ENCODE assay signal across 1 cellular context in the genomic region with DNA sequence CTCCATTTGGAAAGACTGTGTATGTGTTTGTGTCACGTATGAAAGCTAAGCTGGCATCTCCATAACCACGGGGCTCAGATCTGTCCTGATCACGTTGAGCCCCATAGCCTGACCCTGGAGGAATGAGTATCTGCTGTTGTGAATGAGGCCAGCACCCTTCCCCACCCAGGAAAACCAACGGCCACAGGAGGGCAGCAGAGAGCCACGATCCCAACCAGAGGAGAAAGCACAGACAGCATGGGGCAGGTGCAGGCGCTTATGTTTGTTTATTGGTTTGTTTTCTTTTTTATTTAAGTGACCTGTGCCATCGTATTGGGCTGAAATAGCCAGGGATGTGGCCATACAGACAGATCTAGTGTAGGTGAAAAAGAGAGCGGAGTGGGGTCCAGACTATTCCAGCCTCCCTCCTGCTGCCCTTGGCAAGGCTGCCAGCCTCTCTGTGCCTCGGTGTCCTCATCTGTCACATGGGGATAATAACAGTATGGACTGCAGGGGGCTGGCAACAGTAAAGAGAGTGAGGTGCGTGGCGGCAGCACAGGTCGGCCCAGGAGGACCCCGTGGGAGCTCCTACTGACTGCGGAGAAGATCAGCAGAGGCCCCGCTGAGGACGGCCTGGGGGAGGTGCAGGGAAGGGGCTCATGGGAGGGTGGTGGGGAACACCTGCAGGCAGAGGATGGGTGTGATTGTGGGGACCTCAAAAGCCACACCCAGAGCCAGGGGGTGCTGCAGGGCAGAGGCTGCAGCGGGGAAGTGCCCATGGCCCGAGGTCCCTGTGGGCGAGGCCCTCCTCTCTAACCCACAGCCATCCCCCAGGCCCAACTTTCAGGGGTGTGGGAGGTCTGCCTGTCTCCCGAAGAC.
A peak's percentile ranks its signal among the peaks of the same experiment; 100 is the strongest.
TF ChIP-seq lines count a peak whose summit lies in the region.

No MANE protein-coding gene starts in this region.

TF ChIP-seq in HEK293, 187 proteins besides CTCF, POLR2A, EP300 and RAD21 (continued from another document):
- TF ChIP-seq, protein P1, sequence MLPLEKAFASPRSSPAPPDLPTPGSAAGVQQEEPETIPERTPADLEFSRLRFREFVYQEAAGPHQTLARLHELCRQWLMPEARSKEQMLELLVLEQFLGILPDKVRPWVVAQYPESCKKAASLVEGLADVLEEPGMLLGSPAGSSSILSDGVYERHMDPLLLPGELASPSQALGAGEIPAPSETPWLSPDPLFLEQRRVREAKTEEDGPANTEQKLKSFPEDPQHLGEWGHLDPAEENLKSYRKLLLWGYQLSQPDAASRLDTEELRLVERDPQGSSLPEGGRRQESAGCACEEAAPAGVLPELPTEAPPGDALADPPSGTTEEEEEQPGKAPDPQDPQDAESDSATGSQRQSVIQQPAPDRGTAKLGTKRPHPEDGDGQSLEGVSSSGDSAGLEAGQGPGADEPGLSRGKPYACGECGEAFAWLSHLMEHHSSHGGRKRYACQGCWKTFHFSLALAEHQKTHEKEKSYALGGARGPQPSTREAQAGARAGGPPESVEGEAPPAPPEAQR (tag by site-specific recombination; IDR thresholded peaks at IDR 0.05): no peak
- 0 out of 2 replicates have a peak, but pooled peaks have one; percentile 69 for TF ChIP-seq ZNF2 (tag by site-specific recombination; IDR thresholded peaks at IDR 0.05)
- no peak for TF ChIP-seq ZNF138 (tag by site-specific recombination; IDR thresholded peaks at IDR 0.05; ENCODE audit: borderline replicate concordance)
- no peak for TF ChIP-seq ZBTB7A (tag by site-specific recombination; IDR thresholded peaks at IDR 0.05; ENCODE audit: low read depth)
- no peak for TF ChIP-seq ZNF624 (tag by site-specific recombination; IDR thresholded peaks at IDR 0.05)
- peak; percentile 37; the same call in 1 of the 2 replicates for TF ChIP-seq ZNF629 (tag by site-specific recombination; IDR thresholded peaks at IDR 0.05)
- peak; percentile 75 for TF ChIP-seq PRDM1 (tag by site-specific recombination; IDR thresholded peaks at IDR 0.05)
- TF ChIP-seq KLF9 (tag by site-specific recombination; IDR thresholded peaks at IDR 0.05; ENCODE audit: low read depth): no peak
- TF ChIP-seq SCRT1 (tag by site-specific recombination; IDR thresholded peaks at IDR 0.05; ENCODE audit: borderline replicate concordance): no peak
- TF ChIP-seq ZNF777 (tag by site-specific recombination; IDR thresholded peaks at IDR 0.05; ENCODE audit: borderline replicate concordance): no peak
- no peak for TF ChIP-seq ZNF837 (tag by site-specific recombination; IDR thresholded peaks at IDR 0.05)
- TF ChIP-seq ZNF248 (tag by site-specific recombination; IDR thresholded peaks at IDR 0.05): no peak
- no peak for TF ChIP-seq ZNF121 (tag by site-specific recombination; IDR thresholded peaks at IDR 0.05)
- no peak for TF ChIP-seq ZNF324 (tag by site-specific recombination; IDR thresholded peaks at IDR 0.05)
- 0 out of 2 replicates have a peak, but pooled peaks have one; percentile 18 for TF ChIP-seq ZNF366 (tag by site-specific recombination; conservative IDR thresholded peaks at IDR 0.05)
- TF ChIP-seq ZNF514 (tag by site-specific recombination; IDR thresholded peaks at IDR 0.05): no peak
- no peak for TF ChIP-seq ZNF544 (tag by site-specific recombination; IDR thresholded peaks at IDR 0.05)
- TF ChIP-seq KLF16 (tag by site-specific recombination; IDR thresholded peaks at IDR 0.05): no peak
- no peak for TF ChIP-seq ZNF23 (tag by site-specific recombination; IDR thresholded peaks at IDR 0.05; ENCODE audit: borderline replicate concordance)
- TF ChIP-seq, protein P2, sequence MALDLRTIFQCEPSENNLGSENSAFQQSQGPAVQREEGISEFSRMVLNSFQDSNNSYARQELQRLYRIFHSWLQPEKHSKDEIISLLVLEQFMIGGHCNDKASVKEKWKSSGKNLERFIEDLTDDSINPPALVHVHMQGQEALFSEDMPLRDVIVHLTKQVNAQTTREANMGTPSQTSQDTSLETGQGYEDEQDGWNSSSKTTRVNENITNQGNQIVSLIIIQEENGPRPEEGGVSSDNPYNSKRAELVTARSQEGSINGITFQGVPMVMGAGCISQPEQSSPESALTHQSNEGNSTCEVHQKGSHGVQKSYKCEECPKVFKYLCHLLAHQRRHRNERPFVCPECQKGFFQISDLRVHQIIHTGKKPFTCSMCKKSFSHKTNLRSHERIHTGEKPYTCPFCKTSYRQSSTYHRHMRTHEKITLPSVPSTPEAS (tag by site-specific recombination; IDR thresholded peaks at IDR 0.05): no peak
- no peak for TF ChIP-seq ZNF214 (tag by site-specific recombination; IDR thresholded peaks at IDR 0.05; ENCODE audit: borderline replicate concordance)
- TF ChIP-seq ZNF747 (tag by site-specific recombination; IDR thresholded peaks at IDR 0.05): no peak
- no peak for TF ChIP-seq ZNF292 (tag by site-specific recombination; IDR thresholded peaks at IDR 0.05; ENCODE audit: borderline replicate concordance, low read depth)
- TF ChIP-seq ZNF670 (tag by site-specific recombination; IDR thresholded peaks at IDR 0.05; ENCODE audit: low read depth): no peak
- no peak for TF ChIP-seq MYNN (tag by site-specific recombination; IDR thresholded peaks at IDR 0.05; ENCODE audit: borderline replicate concordance)
- no peak for TF ChIP-seq YY2 (tag by site-specific recombination; IDR thresholded peaks at IDR 0.05)
- TF ChIP-seq ZNF132 (tag by site-specific recombination; IDR thresholded peaks at IDR 0.05; ENCODE audit: borderline replicate concordance): no peak
- no peak for TF ChIP-seq ZNF221 (tag by site-specific recombination; IDR thresholded peaks at IDR 0.05; ENCODE audit: borderline replicate concordance)
- no peak for TF ChIP-seq EGR2 (tag by site-specific recombination; IDR thresholded peaks at IDR 0.05; ENCODE audit: low read depth)
- TF ChIP-seq RBAK (tag by site-specific recombination; IDR thresholded peaks at IDR 0.05): no peak
- TF ChIP-seq TRIM28 (IDR thresholded peaks at IDR 0.05; ENCODE audit: borderline replicate concordance, low read length): no peak
- TF ChIP-seq, protein P3, sequence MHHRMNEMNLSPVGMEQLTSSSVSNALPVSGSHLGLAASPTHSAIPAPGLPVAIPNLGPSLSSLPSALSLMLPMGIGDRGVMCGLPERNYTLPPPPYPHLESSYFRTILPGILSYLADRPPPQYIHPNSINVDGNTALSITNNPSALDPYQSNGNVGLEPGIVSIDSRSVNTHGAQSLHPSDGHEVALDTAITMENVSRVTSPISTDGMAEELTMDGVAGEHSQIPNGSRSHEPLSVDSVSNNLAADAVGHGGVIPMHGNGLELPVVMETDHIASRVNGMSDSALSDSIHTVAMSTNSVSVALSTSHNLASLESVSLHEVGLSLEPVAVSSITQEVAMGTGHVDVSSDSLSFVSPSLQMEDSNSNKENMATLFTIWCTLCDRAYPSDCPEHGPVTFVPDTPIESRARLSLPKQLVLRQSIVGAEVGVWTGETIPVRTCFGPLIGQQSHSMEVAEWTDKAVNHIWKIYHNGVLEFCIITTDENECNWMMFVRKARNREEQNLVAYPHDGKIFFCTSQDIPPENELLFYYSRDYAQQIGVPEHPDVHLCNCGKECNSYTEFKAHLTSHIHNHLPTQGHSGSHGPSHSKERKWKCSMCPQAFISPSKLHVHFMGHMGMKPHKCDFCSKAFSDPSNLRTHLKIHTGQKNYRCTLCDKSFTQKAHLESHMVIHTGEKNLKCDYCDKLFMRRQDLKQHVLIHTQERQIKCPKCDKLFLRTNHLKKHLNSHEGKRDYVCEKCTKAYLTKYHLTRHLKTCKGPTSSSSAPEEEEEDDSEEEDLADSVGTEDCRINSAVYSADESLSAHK (tag by site-specific recombination; IDR thresholded peaks at IDR 0.05): no peak
- TF ChIP-seq KLF7 (tag by site-specific recombination; IDR thresholded peaks at IDR 0.05; ENCODE audit: borderline replicate concordance): no peak
- TF ChIP-seq, protein P4, sequence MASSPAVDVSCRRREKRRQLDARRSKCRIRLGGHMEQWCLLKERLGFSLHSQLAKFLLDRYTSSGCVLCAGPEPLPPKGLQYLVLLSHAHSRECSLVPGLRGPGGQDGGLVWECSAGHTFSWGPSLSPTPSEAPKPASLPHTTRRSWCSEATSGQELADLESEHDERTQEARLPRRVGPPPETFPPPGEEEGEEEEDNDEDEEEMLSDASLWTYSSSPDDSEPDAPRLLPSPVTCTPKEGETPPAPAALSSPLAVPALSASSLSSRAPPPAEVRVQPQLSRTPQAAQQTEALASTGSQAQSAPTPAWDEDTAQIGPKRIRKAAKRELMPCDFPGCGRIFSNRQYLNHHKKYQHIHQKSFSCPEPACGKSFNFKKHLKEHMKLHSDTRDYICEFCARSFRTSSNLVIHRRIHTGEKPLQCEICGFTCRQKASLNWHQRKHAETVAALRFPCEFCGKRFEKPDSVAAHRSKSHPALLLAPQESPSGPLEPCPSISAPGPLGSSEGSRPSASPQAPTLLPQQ (tag by site-specific recombination; IDR thresholded peaks at IDR 0.05): no peak
